Comparison of ENCODE assay signal across 10 cellular contexts in genomic region chr10:3196971-3197353, GRCh38. TPM values are rescaled to one million over a fixed set of nuclear protein-coding genes. Genes with fewer than 3 reads are reported as not detected.
DNase-seq lines count a peak whose midpoint lies in the region; ATAC-seq, FAIRE-seq and TF ChIP-seq lines count a peak whose summit lies in the region.
"Had no signal": no experiment of that assay in that cellular context is flagged by ENCODE, and none has a peak within 500 bp of the region (broad histone marks: within the 10 kb centered on the region; RNA-seq: fewer than 3 reads in every experiment).

No MANE protein-coding gene starts in this region.

- TF ChIP-seq POLR2A in A549 (IDR thresholded peaks at IDR 0.05; ENCODE audit: low read length) (no peak), IMR-90 (IDR thresholded peaks at IDR 0.05; ENCODE audit: low read depth, low read length) (no peak; the same call in 1 of the 2 replicates)

- H3K23ac ChIP-seq in IMR-90 (ENCODE audit: low read depth, low read length): no peak overlapping the region

- peak overlapping the region; percentile 79 for H2BK20ac ChIP-seq in IMR-90 (ENCODE audit: low read depth, low read length)

- peaks cover 24 to 27% of the 10 kb centered on the region in 2 donors for H3K4me1 Mint-ChIP-seq in effector memory CD8-positive, alpha-beta T cell (ENCODE audit: low read depth in 2 of 2)
- H3K4me1 Mint-ChIP-seq in CD8-positive, alpha-beta memory T cell: peaks cover 15 to 34% (median 26%) of the 10 kb centered on the region in 3 donors

- CTCF ChIA-PET in A549 (lab: Yijun Ruan, JAX): interaction anchor here (0.6 to 10.7 kb wide), 40 partner anchors 9 to 1617 kb away, joined by 3 to 127 read pairs (median 4); no protein-coding TSS in a partner anchor
- CTCF ChIA-PET in IMR-90 (lab: Yijun Ruan, JAX): interaction anchor here (1.3 to 1.7 kb wide), 3 partner anchors 586 to 1570 kb away, joined by 3 to 5 read pairs (median 5); no protein-coding TSS in a partner anchor
- CTCF ChIA-PET in CD8-positive, alpha-beta memory T cell (lab: Charles Lee): interaction anchor here (0.8 to 2.2 kb wide), 18 partner anchors 8 to 1574 kb away, joined by 3 to 14 read pairs (median 4); no protein-coding TSS in a partner anchor

- H3K27ac ChIP-seq in A549 (peak overlapping the region; percentile 56 to 80; a peak in 5 of 6 replicates), IMR-90 (ENCODE audit: insufficient read depth, low read length) (peak overlapping the region; percentile 12; the same call in 1 of the 2 replicates)
- no peak overlapping the region for H3K27ac ChIP-seq in CD8-positive, alpha-beta memory T cell (ENCODE audit: low read depth, low read length)

- POLR2A ChIA-PET in A549 (lab: Yijun Ruan, JAX): interaction anchor here (1.1 to 1.5 kb wide), 4 partner anchors 24 to 588 kb away, joined by 3 to 14 read pairs (median 4); partner anchors contain the start of genes KLF6 and PITRM1
- POLR2A ChIA-PET in IMR-90 (lab: Charles Lee; ENCODE audit: unreplicated experiment): no interaction called here
- POLR2A ChIA-PET in CD8-positive, alpha-beta memory T cell (lab: Charles Lee): no interaction called here

- H3K27me3 Mint-ChIP-seq in effector memory CD8-positive, alpha-beta T cell: peaks cover 50 to 60% of the 10 kb centered on the region in 2 donors
- H3K27me3 Mint-ChIP-seq in CD8-positive, alpha-beta memory T cell: peaks cover 20 to 26% of the 10 kb centered on the region in 2 donors

- H3K4me2 ChIP-seq in A549 (peak overlapping the region; percentile 81), IMR-90 (ENCODE audit: low read depth, low read length) (peak overlapping the region; percentile 6; the same call in 1 of the 2 replicates)

- H3K9me3 ChIP-seq in A549: no peaks in the 10 kb centered on the region
- H3K9me3 ChIP-seq in IMR-90 (ENCODE audit: control insufficient read depth, insufficient read depth, low read length): no peaks in the 10 kb centered on the region
- H3K9me3 ChIP-seq in neuron (ENCODE audit: low read length): no peaks in the 10 kb centered on the region
- H3K9me3 ChIP-seq in CD8-positive, alpha-beta memory T cell (ENCODE audit: low read length): no peaks in the 10 kb centered on the region

- H3K4ac ChIP-seq in IMR-90 (ENCODE audit: low read depth, low read length): peak overlapping the region; percentile 93

- peak overlapping the region in 1 of 2 experiments; percentile 32; a peak in 1 of 4 replicates for H4K8ac ChIP-seq in IMR-90 (ENCODE audit: low read depth in 2 of 2, low read length in 2 of 2)

- H3K36me3 Mint-ChIP-seq in effector memory CD8-positive, alpha-beta T cell (ENCODE audit: insufficient read depth): peaks cover 12% of the 10 kb centered on the region
- H3K36me3 Mint-ChIP-seq in CD8-positive, alpha-beta memory T cell: no peaks in the 10 kb centered on the region

- 57% methylated on average over 9 of the region's 12 CpGs for WGBS in A549 (ENCODE audit: missing lambda C conversion rate)
- 65% methylated on average over 8 of the region's 12 CpGs; no CpG with 5 or more reads in 1 of the 2 experiments for WGBS in IMR-90 (ENCODE audit: extremely low coverage in 2 of 2, insufficient read length in 1 of 2), 2 experiments

- no peak overlapping the region for H2BK5ac ChIP-seq in IMR-90 (ENCODE audit: low read depth, low read length, poor library complexity, severe bottlenecking)

- H2AK5ac ChIP-seq in IMR-90 (ENCODE audit: low read depth, low read length): peak overlapping the region; percentile 75; the same call in 1 of the 2 replicates

- H4K5ac ChIP-seq in IMR-90 (ENCODE audit: low read depth, low read length): peak overlapping the region; percentile 14

- no TSS peak for BruUV-seq in IMR-90 (replicated peaks; lab: Mats Ljungman, UMichigan)

- DNase-seq in A549 (ENCODE audit: low read depth in 1 of 2, low spot score in 1 of 2) (no peak), IMR-90 (no peak), AG08395 (ENCODE audit: low spot score) (no peak), NCI-H524 (lab: John Stamatoyannopoulos, UW) (no peak)
- DNase-seq in effector memory CD8-positive, alpha-beta T cell: no peak
- DNase-seq in CD8-positive, alpha-beta memory T cell: no peak

- TF ChIP-seq RAD21 in A549 (conservative IDR thresholded peaks at IDR 0.05 in 1 of 2, IDR thresholded peaks at IDR 0.05 in 1 of 2) (no peak), IMR-90 (IDR thresholded peaks at IDR 0.05; ENCODE audit: low read length) (no peak)

- H3K79me1 ChIP-seq in IMR-90 (ENCODE audit: low read depth in 1 of 2, low read length in 2 of 2): 0 out of 4 replicates have a peak, but pooled peaks cover 0 to 5% of the 10 kb centered on the region in 2 experiments

- H2AFZ ChIP-seq in IMR-90 (replicated peaks; ENCODE audit: low read length, poor library complexity) (peak overlapping the region; percentile 90), neuron (ENCODE audit: low read depth, low read length) (peak overlapping the region; percentile 7)

- H4K91ac ChIP-seq in IMR-90 (ENCODE audit: insufficient read depth, low read depth, low read length): peak overlapping the region; percentile 51

- in situ Hi-C loops in IMR-90 (cut with MboI; ENCODE audit: low sequenced_read_pairs): loop anchor here (10.0 kb wide), 2 partner anchors 578 to 1568 kb away; no protein-coding TSS in a partner anchor

- H3K9ac ChIP-seq in IMR-90 (ENCODE audit: low read depth, low read length): no peak overlapping the region; the same call in 1 of the 2 replicates

- H4K20me1 ChIP-seq in IMR-90 (ENCODE audit: insufficient read depth, low read length): no peaks in the 10 kb centered on the region

- FAIRE-seq in A549 (lab: Jason Lieb, UNC): no peak

- H2BK120ac ChIP-seq in IMR-90 (ENCODE audit: low read depth, low read length): peak overlapping the region; percentile 93

- no peaks in the 10 kb centered on the region for H3K9me3 Mint-ChIP-seq in effector memory CD8-positive, alpha-beta T cell
- no peaks in the 10 kb centered on the region for H3K9me3 Mint-ChIP-seq in CD8-positive, alpha-beta memory T cell
- H3K9me3 Mint-ChIP-seq: dendritic cell treated with granulocyte-macrophage colony-stimulating factor and Interleukin-4, amounts not matched to agents 40 ng/mL and 50 ng/mL, for 4 days; nephron progenitor cell had no signal

- H2BK15ac ChIP-seq in IMR-90 (ENCODE audit: low read depth, low read length): peak overlapping the region; percentile 47; the same call in 1 of the 3 replicates

- H2AK9ac ChIP-seq in IMR-90 (replicated peaks; ENCODE audit: low read depth, low read length, poor library complexity): no peak overlapping the region

- H3K4me3 ChIP-seq in A549: no peak overlapping the region
- H3K4me3 ChIP-seq in IMR-90 (ENCODE audit: insufficient read depth, low read depth, low read length): no peak overlapping the region
- no peak overlapping the region for H3K4me3 ChIP-seq in neuron (ENCODE audit: low read length)
- H3K4me3 ChIP-seq in CD8-positive, alpha-beta memory T cell (ENCODE audit: low read length): no peak overlapping the region

- H3K4me1 ChIP-seq in A549 (peaks cover 18% of the 10 kb centered on the region), IMR-90 (ENCODE audit: control insufficient read depth, insufficient read depth, low read length) (peaks cover 10% of the 10 kb centered on the region), neuron (ENCODE audit: insufficient read depth, low read length) (peaks cover 6% of the 10 kb centered on the region)
- H3K4me1 ChIP-seq in CD8-positive, alpha-beta memory T cell (ENCODE audit: insufficient read depth, low read length): peaks cover 19% of the 10 kb centered on the region

- H3K56ac ChIP-seq in IMR-90 (ENCODE audit: extremely low read depth, insufficient read depth, low read length): no peak overlapping the region

- H3K36me3 ChIP-seq in IMR-90 (ENCODE audit: control insufficient read depth, insufficient read depth, low read length) (no peaks in the 10 kb centered on the region), neuron (ENCODE audit: insufficient read depth, low read length) (no peaks in the 10 kb centered on the region)
- no peaks in the 10 kb centered on the region for H3K36me3 ChIP-seq in CD8-positive, alpha-beta memory T cell (ENCODE audit: insufficient read depth, low read length)

- intact Hi-C loops in IMR-90 (cut with micrococcal nuclease): loop anchor here (1.0 to 10.0 kb wide), 9 partner anchors 42 to 1570 kb away; no protein-coding TSS in a partner anchor

- ATAC-seq in A549: peak; percentile 15 to 37; a peak in 4 of 6 replicates
- ATAC-seq in IMR-90 (ENCODE audit: low read depth): no peak
- ATAC-seq in effector memory CD8-positive, alpha-beta T cell (replicated peaks): no peak
- ATAC-seq in HG02840 (IDR thresholded peaks at IDR 0.05; ENCODE audit: low FRiP score, unreplicated experiment): no peak

- no peak overlapping the region for H3K27ac Mint-ChIP-seq in effector memory CD8-positive, alpha-beta T cell
- peak overlapping the region in 1 of 8 donors; percentile 22 for H3K27ac Mint-ChIP-seq in CD8-positive, alpha-beta memory T cell
- H3K27ac Mint-ChIP-seq: nephron progenitor cell had no signal

- H3K14ac ChIP-seq in IMR-90 (replicated peaks; ENCODE audit: low read depth, low read length): peak overlapping the region; percentile 18

- no peak overlapping the region; the same call in 1 of the 2 replicates for H3K18ac ChIP-seq in IMR-90 (ENCODE audit: low read depth, low read length)

- H3K9me1 ChIP-seq in IMR-90 (ENCODE audit: insufficient read depth, low read length): peaks cover 4% of the 10 kb centered on the region

- dilution Hi-C loops in IMR-90 (cut with HindIII; ENCODE audit: low sequenced_read_pairs, unreplicated experiment): no loop called here

- peak overlapping the region; percentile 82 for H3K4me3 Mint-ChIP-seq in effector memory CD8-positive, alpha-beta T cell
- H3K4me3 Mint-ChIP-seq in CD8-positive, alpha-beta memory T cell: peak overlapping the region in 2 of 7 donors; percentile 23 to 72

- no peak for TF ChIP-seq EP300 in A549 (IDR thresholded peaks at IDR 0.05)

- H3K27me3 ChIP-seq in IMR-90 (ENCODE audit: control insufficient read depth, insufficient read depth, low read length) (peaks cover 9% of the 10 kb centered on the region), neuron (ENCODE audit: insufficient read depth, low read length) (no peaks in the 10 kb centered on the region)
- H3K27me3 ChIP-seq in CD8-positive, alpha-beta memory T cell (ENCODE audit: insufficient read depth, low read length, poor library complexity, severe bottlenecking): peaks cover 16% of the 10 kb centered on the region

- TF ChIP-seq CTCF in A549 (IDR thresholded peaks at IDR 0.05): no peak
- TF ChIP-seq CTCF in IMR-90 (conservative IDR thresholded peaks at IDR 0.05; ENCODE audit: low read depth, low read length): no peak

RNA-seq across cellular contexts. Expression of gene PITRM1, which starts 24.4 kb away (rescaled TPM):
- polyA plus RNA-seq in A549 (2011; rRNA removed) (45.9 and 62.3 TPM in 2 replicates), A549 (2017; fragmentation: RNase III; extraction: RNeasy Plus Mini Kit Qiagen cat#74134 plus additional on column Dnase treatment) (64.0 to 72.0 TPM (median 64.5 TPM) in 3 replicates), IMR-90 (2012; rRNA removed) (92.3 and 97.1 TPM in 2 replicates)
- polyA plus RNA-seq in A549 (2012; cell fraction: cytosol; rRNA removed): 59.8 and 62.4 TPM in 2 replicates
- 123 and 130 TPM in 2 replicates for polyA plus RNA-seq in A549 (2012; cell fraction: nucleus; rRNA removed)
- polyA minus RNA-seq in A549 (2011; rRNA and poly(A)+ RNA removed): 62.6 and 68.0 TPM in 2 replicates
- total RNA-seq in IMR-90 (2012; rRNA removed): 111 and 124 TPM in 2 replicates
- polyA plus RNA-seq in IMR-90 (2012; cell fraction: cytosol; rRNA removed): 54.3 and 69.2 TPM in 2 replicates
- 219 and 253 TPM in 2 replicates for polyA plus RNA-seq in IMR-90 (2012; cell fraction: nucleus; rRNA removed; ENCODE audit: low replicate concordance)
- total RNA-seq in CD8-positive, alpha-beta memory T cell: 100 to 1,000 TPM; 132 TPM
- polyA plus RNA-seq in CD8-positive, alpha-beta memory T cell: 49.1 TPM

Comparison
In these comparisons a context has a peak if more than half of its experiments do, and no peak if none do; other contexts are left out.
1. ATAC-seq: peak in A549 (2 of 2); none in IMR-90 (single experiment), effector memory CD8-positive, alpha-beta T cell (single experiment) and HG02840 (single experiment).